In the genomic region with DNA sequence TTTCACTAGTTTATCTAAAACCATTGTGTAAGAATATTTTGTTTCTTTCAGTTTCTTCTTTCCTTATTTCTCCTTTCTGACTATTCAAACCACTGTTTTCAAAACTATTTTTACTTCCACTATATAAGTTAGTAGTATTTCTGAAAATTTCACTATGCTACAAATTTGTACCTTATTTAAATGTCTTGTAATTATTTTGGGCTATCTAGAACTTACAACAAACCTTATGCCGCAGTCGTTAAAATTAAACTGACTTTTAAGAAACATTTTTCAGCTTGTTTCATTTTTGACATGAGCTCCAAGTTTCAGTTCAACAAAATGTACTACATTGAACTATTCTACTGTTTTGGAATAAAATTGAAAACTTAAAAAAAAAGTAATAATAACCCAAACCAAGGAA, we compare ENCODE assay signal across 14 cellular contexts. TPM values are rescaled to one million over a fixed set of nuclear protein-coding genes. Genes with fewer than 3 reads are reported as not detected.
DNase-seq lines count a peak whose midpoint lies in the region; ATAC-seq, FAIRE-seq and TF ChIP-seq lines count a peak whose summit lies in the region.
"Had no signal": no experiment of that assay in that cellular context is flagged by ENCODE, and none has a peak within 500 bp of the region (broad histone marks: within the 10 kb centered on the region; RNA-seq: fewer than 3 reads in every experiment).

No MANE protein-coding gene starts in this region.

- peaks cover 16% of the 10 kb centered on the region for H3K27me3 Mint-ChIP-seq in activated CD8-positive, alpha-beta memory T cell treated with anti-CD3 and anti-CD28 coated beads, Interleukin-2, amount 10 ng/mL, durations not matched to agents 7 days and 5 days
- H3K27me3 Mint-ChIP-seq in Caco-2 (ENCODE audit: insufficient read depth, unreplicated experiment) (no peaks in the 10 kb centered on the region), glutamatergic neuron (ENCODE audit: unreplicated experiment) (peaks cover 2% of the 10 kb centered on the region)

- H3K4me3 ChIP-seq in GM12878 (0 out of 2 replicates have a peak overlapping the region, but pooled peaks have one; percentile 0), Caco-2 (ENCODE audit: low read depth, low read length) (no peak overlapping the region)

- H3K36me3 Mint-ChIP-seq in activated CD8-positive, alpha-beta memory T cell treated with anti-CD3 and anti-CD28 coated beads, Interleukin-2, amount 10 ng/mL, durations not matched to agents 7 days and 5 days = no peaks in the 10 kb centered on the region
- H3K36me3 Mint-ChIP-seq in Caco-2 (ENCODE audit: insufficient read depth, unreplicated experiment) (no peaks in the 10 kb centered on the region), glutamatergic neuron (ENCODE audit: unreplicated experiment) (no peaks in the 10 kb centered on the region)

- WGBS in GM12878 (ENCODE audit: insufficient coverage, insufficient replicate concordance, low lambda C conversion rate, missing lambda C conversion rate) = 7% methylated on average over 2 of the region's 2 CpGs

- intact Hi-C loops in GM12878 (cut with micrococcal nuclease; ENCODE audit: unreplicated experiment) = no loop called here
- intact Hi-C loops in Caco-2 (cut with micrococcal nuclease; ENCODE audit: unreplicated experiment) = no loop called here

- H3K4me1 Mint-ChIP-seq in activated CD8-positive, alpha-beta memory T cell treated with anti-CD3 and anti-CD28 coated beads, Interleukin-2, amount 10 ng/mL, durations not matched to agents 7 days and 5 days = no peaks in the 10 kb centered on the region
- peaks cover 12% of the 10 kb centered on the region for H3K4me1 Mint-ChIP-seq in Caco-2 (ENCODE audit: low read depth, unreplicated experiment)
- peaks cover 4% of the 10 kb centered on the region for H3K4me1 Mint-ChIP-seq in glutamatergic neuron (ENCODE audit: low read depth, unreplicated experiment)

- H3K36me3 ChIP-seq in GM12878 (ENCODE audit: control insufficient read depth in 2 of 2, insufficient read depth in 2 of 2, low read length in 1 of 2) = no peaks in the 10 kb centered on the region
- no peaks in the 10 kb centered on the region for H3K36me3 ChIP-seq in Caco-2 (ENCODE audit: control insufficient read depth, insufficient read depth, low read length)

- H3K79me2 ChIP-seq in GM12878 (ENCODE audit: control insufficient read depth, insufficient read depth, low read length) = no peaks in the 10 kb centered on the region

- TF ChIP-seq CTCF in GM12878 (IDR thresholded peaks at IDR 0.05 in 2 of 3, conservative IDR thresholded peaks at IDR 0.05 in 1 of 3; ENCODE audit: control insufficient read depth in 2 of 3, extremely low read depth in 1 of 3, insufficient read depth in 1 of 3, low read depth in 3 of 3, low read length in 3 of 3) = no peak
- TF ChIP-seq CTCF in Caco-2 (IDR thresholded peaks at IDR 0.05; ENCODE audit: insufficient read depth in 1 of 2, low read depth in 1 of 2, low read length in 1 of 2, severe bottlenecking in 1 of 2, unreplicated experiment in 1 of 2) = no peak
- TF ChIP-seq CTCF in glutamatergic neuron (IDR thresholded peaks at IDR 0.05; ENCODE audit: partially characterized antibody, unreplicated experiment) = no peak

- RAD21 ChIA-PET in GM12878 (lab: Charles Lee; ENCODE audit: unreplicated experiment) = no interaction called here

- H3K27me3 ChIP-seq in GM12878 (replicated peaks in 1 of 2; ENCODE audit: control insufficient read depth in 2 of 2, insufficient read depth in 2 of 2, low read length in 1 of 2) (no peaks in the 10 kb centered on the region), Caco-2 (replicated peaks; ENCODE audit: control insufficient read depth, insufficient read depth, low read length) (no peaks in the 10 kb centered on the region)

- ATAC-seq in GM18519 (IDR thresholded peaks at IDR 0.05; ENCODE audit: low FRiP score, unreplicated experiment) (peak; percentile 52), GM21526 (IDR thresholded peaks at IDR 0.05; ENCODE audit: low FRiP score, unreplicated experiment) (peak; percentile 67), HG03108 (IDR thresholded peaks at IDR 0.05; ENCODE audit: unreplicated experiment) (peak; percentile 63), GM12878 (peak; percentile 48; the same call in 2 of the 3 replicates)
- no peak for ATAC-seq in activated CD8-positive, alpha-beta memory T cell treated with anti-CD3 and anti-CD28 coated beads, Interleukin-2, amount 10 ng/mL, durations not matched to agents 7 days and 5 days

- peak; percentile 26 for DNase-seq in GM12878 (ENCODE audit: low read depth, low spot score)
- no peak for DNase-seq in activated CD8-positive, alpha-beta memory T cell treated with anti-CD3 and anti-CD28 coated beads, Interleukin-2, amount 10 ng/mL, durations not matched to agents 7 days and 5 days
- no peak for DNase-seq in Caco-2
- no peak for DNase-seq in H54 (ENCODE audit: insufficient read length, low spot score)
- no peak for DNase-seq in glutamatergic neuron
- DNase-seq: cortex of kidney; NK-92 treated with Interleukin-12 subunit alpha and Interleukin-12 subunit beta, amount 100 ng/mL, for 24 hours; stimulated activated CD4-positive, alpha-beta T cell treated with anti-CD3 and anti-CD28 coated beads, Interleukin-4, amount 100 ng/mL, for 4 hours had no signal

- H3K4me1 ChIP-seq in GM12878 (ENCODE audit: control insufficient read depth, insufficient read depth, low read length) (peaks cover 9% of the 10 kb centered on the region), Caco-2 (peaks cover 8% of the 10 kb centered on the region; the same call in 1 of the 2 replicates)

- no peak for TF ChIP-seq EP300 in GM12878 (IDR thresholded peaks at IDR 0.05; ENCODE audit: borderline replicate concordance in 1 of 2, control insufficient read depth in 1 of 2, low read depth in 2 of 2, low read length in 2 of 2)

- FAIRE-seq in GM12878 (lab: Jason Lieb, UNC) (no peak), H54 (lab: Jason Lieb, UNC) (no peak)
- FAIRE-seq: TTC549 had no signal

- TF ChIP-seq POLR2A in GM12878 (IDR thresholded peaks at IDR 0.05; ENCODE audit: low read depth, low read length) (no peak), H54 (IDR thresholded peaks at IDR 0.05; ENCODE audit: low read depth, low read length) (no peak)

- H3K4me2 ChIP-seq in GM12878 (ENCODE audit: control insufficient read depth, insufficient read depth) = no peak overlapping the region; the same call in 1 of the 2 replicates

- no peaks in the 10 kb centered on the region for H3K9me3 Mint-ChIP-seq in activated CD8-positive, alpha-beta memory T cell treated with anti-CD3 and anti-CD28 coated beads, Interleukin-2, amount 10 ng/mL, durations not matched to agents 7 days and 5 days (ENCODE audit: low read depth)
- H3K9me3 Mint-ChIP-seq in Caco-2 (ENCODE audit: unreplicated experiment) (no peaks in the 10 kb centered on the region), glutamatergic neuron (ENCODE audit: unreplicated experiment) (no peaks in the 10 kb centered on the region)

- H3K9me3 ChIP-seq in GM12878 (replicated peaks; ENCODE audit: control insufficient read depth, insufficient read depth, low read length) = no peaks in the 10 kb centered on the region
- H3K9me3 ChIP-seq in Caco-2 = no peaks in the 10 kb centered on the region

- H3K4me3 Mint-ChIP-seq in activated CD8-positive, alpha-beta memory T cell treated with anti-CD3 and anti-CD28 coated beads, Interleukin-2, amount 10 ng/mL, durations not matched to agents 7 days and 5 days = no peak overlapping the region
- no peak overlapping the region for H3K4me3 Mint-ChIP-seq in Caco-2 (ENCODE audit: unreplicated experiment)
- no peak overlapping the region for H3K4me3 Mint-ChIP-seq in glutamatergic neuron (ENCODE audit: unreplicated experiment)

- no peak overlapping the region for H3K9ac ChIP-seq in GM12878 (ENCODE audit: control insufficient read depth, insufficient read depth, low read length)

- BruUV-seq in GM12878 (replicated peaks; lab: Mats Ljungman, UMichigan) (no TSS peak), Caco-2 (replicated peaks; lab: Mats Ljungman, UMichigan) (no TSS peak)

- SMC1A ChIA-PET in GM12878 (lab: Charles Lee; ENCODE audit: uncharacterized antibody, unreplicated experiment) = no interaction called here

- TF ChIP-seq RAD21 in GM12878 (IDR thresholded peaks at IDR 0.05; ENCODE audit: insufficient read depth, low read depth, low read length) = no peak

- in situ Hi-C loops in GM12878 (cut with MboI) = no loop called here

- H2AFZ ChIP-seq in GM12878 (ENCODE audit: control insufficient read depth, low read depth, low read length) = no peak overlapping the region

- no peak overlapping the region for H3K27ac ChIP-seq in GM12878 (ENCODE audit: control insufficient read depth, insufficient read depth)

- H4K20me1 ChIP-seq in GM12878 (ENCODE audit: control insufficient read depth, insufficient read depth) = no peaks in the 10 kb centered on the region

- H3K27ac Mint-ChIP-seq in activated CD8-positive, alpha-beta memory T cell treated with anti-CD3 and anti-CD28 coated beads, Interleukin-2, amount 10 ng/mL, durations not matched to agents 7 days and 5 days = no peak overlapping the region
- no peak overlapping the region for H3K27ac Mint-ChIP-seq in Caco-2 (ENCODE audit: unreplicated experiment)
- H3K27ac Mint-ChIP-seq in glutamatergic neuron (ENCODE audit: unreplicated experiment) = no peak overlapping the region

- POLR2A ChIA-PET in GM12878 (lab: Charles Lee) (no interaction called here), Caco-2 (lab: Charles Lee) (no interaction called here)

- CTCF ChIA-PET in GM12878 (lab: Yijun Ruan, JAX) = no interaction called here
- CTCF ChIA-PET in activated CD8-positive, alpha-beta memory T cell treated with anti-CD3 and anti-CD28 coated beads, Interleukin-2, amount 10 ng/mL, durations not matched to agents 7 days and 5 days (lab: Charles Lee) = no interaction called here
- CTCF ChIA-PET in Caco-2 (lab: Charles Lee) = no interaction called here

RNA-seq across cellular contexts. Expression of a gene that starts 1.8 kb away (rescaled TPM):
- 0.42 and 0.58 TPM in 2 replicates for total RNA-seq in GM12878 (2013; cell fraction: nucleolus; rRNA removed)
- 3.4 and 6.2 TPM in 2 replicates for total RNA-seq in GM12878 (2014; rRNA removed)
- total RNA-seq in GM12878 (2014; rRNA removed; fragmentation: Illumina TruSeq; extraction: Trizol) = 5.6 and 6.3 TPM in 2 replicates
- 4.2 and 5.8 TPM in 2 replicates for total RNA-seq in GM12878 (2021)
- polyA plus RNA-seq in GM12878 (2011; ENCODE audit: low read depth) = 0.93 TPM
- 0.17 and 0.18 TPM in 2 replicates for polyA plus RNA-seq in GM12878 (2011; rRNA removed)
- polyA plus RNA-seq in GM12878 (2011; cell fraction: cytosol; rRNA removed) = 0.03 TPM in 2 replicates
- 0.23 and 0.39 TPM in 2 replicates for polyA plus RNA-seq in GM12878 (2011; cell fraction: nucleus; rRNA removed)
- 1.6 and 2.1 TPM in 2 replicates for polyA plus RNA-seq in GM12878 (2012)
- 5.6 and 7.1 TPM in 2 replicates for polyA plus RNA-seq in GM12878 (2014; fragmentation: Illumina TruSeq; extraction: Trizol)
- 1 to 10 TPM; 2.1 to 2.2 TPM for polyA plus RNA-seq in GM12878 (2014; fragmentation: Nextera tagmentation; extraction: Ambion mirVana)
- 2.6 and 3.3 TPM in 2 replicates for polyA plus RNA-seq in GM12878 (2014; rRNA removed)
- 1 to 10 TPM; 1.0 to 1.8 TPM for polyA plus RNA-seq in GM12878 (2016; fragmentation: Nextera tagmentation; extraction: Ambion mirVana)
- 0.10 and 0.22 TPM in 2 replicates for polyA minus RNA-seq in GM12878 (2011; rRNA and poly(A)+ RNA removed)
- polyA minus RNA-seq in GM12878 (2011; cell fraction: cytosol; rRNA and poly(A)+ RNA removed) = not detected in 2 replicates
- 0.48 TPM in 1 of 2 replicates, not detected in the other for polyA minus RNA-seq in GM12878 (2011; cell fraction: nucleus; rRNA and poly(A)+ RNA removed)
- total RNA-seq in activated CD8-positive, alpha-beta memory T cell treated with anti-CD3 and anti-CD28 coated beads, Interleukin-2, amount 10 ng/mL, durations not matched to agents 7 days and 5 days = 1 to 10 TPM; 1.0 to 1.2 TPM
- total RNA-seq in Caco-2 (2022) = 38.3 and 45.1 TPM in 2 replicates
- not detected for total RNA-seq in glutamatergic neuron (ENCODE audit: unreplicated experiment)
- total RNA-seq: LHCN-M2 had no signal
- polyA plus RNA-seq: neural cell had no signal
